Comparison of ENCODE assay signal across 11 cellular contexts in the genomic region with DNA sequence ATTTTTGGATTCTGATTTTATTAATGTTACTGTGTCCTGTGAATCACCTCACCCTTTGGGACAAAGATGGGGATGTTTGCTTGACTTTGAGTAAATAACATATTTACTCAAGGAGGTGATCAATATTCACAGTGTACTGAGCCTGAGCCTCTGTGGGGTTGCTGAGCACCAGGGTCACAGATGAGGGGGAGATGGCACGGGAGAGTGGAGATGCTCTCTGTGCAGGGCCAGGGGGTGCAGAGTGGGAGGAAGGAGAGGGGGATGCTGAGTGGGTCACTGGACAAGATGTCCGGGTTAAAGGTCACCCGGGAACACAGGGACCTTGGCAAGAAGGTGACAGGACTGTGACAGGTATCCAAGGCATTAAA. TPM values are rescaled to one million over a fixed set of nuclear protein-coding genes. Genes with fewer than 3 reads are reported as not detected.
DNase-seq lines count a peak whose midpoint lies in the region; ATAC-seq, FAIRE-seq and TF ChIP-seq lines count a peak whose summit lies in the region.
"Had no signal": no experiment of that assay in that cellular context is flagged by ENCODE, and none has a peak within 500 bp of the region (broad histone marks: within the 10 kb centered on the region; RNA-seq: fewer than 3 reads in every experiment).

No MANE protein-coding gene starts in this region.

- peaks cover 38% of the 10 kb centered on the region for H3K36me3 ChIP-seq in H7 (replicated peaks; ENCODE audit: control insufficient read depth, insufficient read depth, low read length)
- H3K36me3 ChIP-seq in trophoblast cell (ENCODE audit: control insufficient read depth in 1 of 2, insufficient read depth in 2 of 2, low read length in 2 of 2): peaks cover 61 to 65% of the 10 kb centered on the region in 2 experiments

- H2BK5ac ChIP-seq in trophoblast cell (ENCODE audit: low read depth, low read length, poor library complexity): no peak overlapping the region

- no peak overlapping the region for H4K91ac ChIP-seq in trophoblast cell (ENCODE audit: low read depth, low read length)

- peak overlapping the region; percentile 81 for H3K4me3 ChIP-seq in A549
- no peak overlapping the region for H3K4me3 ChIP-seq in H7 (ENCODE audit: insufficient read depth, low read depth, low read length)
- H3K4me3 ChIP-seq in trophoblast cell (ENCODE audit: low read depth, low read length): no peak overlapping the region

- H2BK12ac ChIP-seq in trophoblast cell (ENCODE audit: low read length): no peak overlapping the region

- no peak overlapping the region for H3K23ac ChIP-seq in trophoblast cell (ENCODE audit: low read length)

- no peak overlapping the region for H2AK5ac ChIP-seq in trophoblast cell (ENCODE audit: low read length)

- no peak overlapping the region for H4K12ac ChIP-seq in trophoblast cell (ENCODE audit: low read depth, low read length)

- H3K79me2 ChIP-seq in trophoblast cell (ENCODE audit: control insufficient read depth, insufficient read depth, low read length, poor library complexity): peaks cover 24% of the 10 kb centered on the region

- no peaks in the 10 kb centered on the region for H3K27me3 Mint-ChIP-seq in chondrocyte (ENCODE audit: low read depth)
- no peaks in the 10 kb centered on the region for H3K27me3 Mint-ChIP-seq in natural killer cell treated with Interleukin-12 subunit alpha and Interleukin-12 subunit beta and Interleukin-15 and Interleukin-18, amount 100 ng/mL, for 72 hours

- no peak overlapping the region for H3K4ac ChIP-seq in trophoblast cell (ENCODE audit: low read depth, low read length)

- H3K36me3 Mint-ChIP-seq in chondrocyte (ENCODE audit: low read depth): peaks cover 39% of the 10 kb centered on the region
- peaks cover 28% of the 10 kb centered on the region for H3K36me3 Mint-ChIP-seq in natural killer cell treated with Interleukin-12 subunit alpha and Interleukin-12 subunit beta and Interleukin-15 and Interleukin-18, amount 100 ng/mL, for 72 hours

- ATAC-seq in A549: no peak
- ATAC-seq in natural killer cell treated with Interleukin-12 subunit alpha and Interleukin-12 subunit beta and Interleukin-15 and Interleukin-18, amount 100 ng/mL, for 72 hours: no peak

- H2BK120ac ChIP-seq in trophoblast cell (ENCODE audit: insufficient read depth, low read length, poor library complexity): no peak overlapping the region

- no peak overlapping the region for H3K14ac ChIP-seq in trophoblast cell (ENCODE audit: low read length)

- no peak for TF ChIP-seq RAD21 in A549 (conservative IDR thresholded peaks at IDR 0.05 in 1 of 2, IDR thresholded peaks at IDR 0.05 in 1 of 2)

- H3K27ac Mint-ChIP-seq in chondrocyte (ENCODE audit: unreplicated experiment): peak overlapping the region; percentile 33
- H3K27ac Mint-ChIP-seq in natural killer cell treated with Interleukin-12 subunit alpha and Interleukin-12 subunit beta and Interleukin-15 and Interleukin-18, amount 100 ng/mL, for 72 hours: no peak overlapping the region

- no peaks in the 10 kb centered on the region for H3K27me3 ChIP-seq in H7 (ENCODE audit: control insufficient read depth, insufficient read depth, low read length)
- no peaks in the 10 kb centered on the region for H3K27me3 ChIP-seq in trophoblast cell (ENCODE audit: insufficient read depth, low read length)

- no peak for TF ChIP-seq CTCF in A549 (IDR thresholded peaks at IDR 0.05)
- TF ChIP-seq CTCF in chondrocyte (IDR thresholded peaks at IDR 0.05): no peak

- H3K4me1 Mint-ChIP-seq in chondrocyte (ENCODE audit: low read depth): peaks cover 54% of the 10 kb centered on the region
- H3K4me1 Mint-ChIP-seq in natural killer cell treated with Interleukin-12 subunit alpha and Interleukin-12 subunit beta and Interleukin-15 and Interleukin-18, amount 100 ng/mL, for 72 hours (ENCODE audit: low read depth in 2 of 2): peaks cover 42 to 58% of the 10 kb centered on the region in 2 donors

- TF ChIP-seq POLR2A in A549 (IDR thresholded peaks at IDR 0.05; ENCODE audit: low read length): no peak

- 53% methylated on average over 3 of the region's 3 CpGs for WGBS in A549 (ENCODE audit: missing lambda C conversion rate)
- no CpG with 5 or more reads among the region's 3 CpGs for WGBS in trophoblast cell (ENCODE audit: extremely low coverage, insufficient coverage, insufficient read length)

- CTCF ChIA-PET in A549 (lab: Yijun Ruan, JAX): interaction anchor here (1.0 to 11.6 kb wide), 4 partner anchors 11 to 23 kb away, joined by 3 to 86 read pairs (median 4); no protein-coding TSS in a partner anchor

- POLR2A ChIA-PET in A549 (lab: Yijun Ruan, JAX): interaction anchor here (1.0 to 1.3 kb wide), 2 partner anchors 11 to 13 kb away, joined by 3 read pairs; no protein-coding TSS in a partner anchor

- no peak for FAIRE-seq in A549 (lab: Jason Lieb, UNC)

- H3K9me3 ChIP-seq in A549 (no peaks in the 10 kb centered on the region), trophoblast cell (ENCODE audit: insufficient read depth, low read depth, low read length) (peaks cover 2% of the 10 kb centered on the region)

- H2AFZ ChIP-seq in trophoblast cell (ENCODE audit: insufficient read depth, low read length, poor library complexity): no peak overlapping the region

- no peaks in the 10 kb centered on the region for H3K9me3 Mint-ChIP-seq in chondrocyte (ENCODE audit: low read depth)
- no peaks in the 10 kb centered on the region for H3K9me3 Mint-ChIP-seq in natural killer cell treated with Interleukin-12 subunit alpha and Interleukin-12 subunit beta and Interleukin-15 and Interleukin-18, amount 100 ng/mL, for 72 hours

- H3K4me2 ChIP-seq in A549 (peak overlapping the region; percentile 96), trophoblast cell (ENCODE audit: low read length) (no peak overlapping the region)

- H3K79me1 ChIP-seq in trophoblast cell (ENCODE audit: low read length): peaks cover 17% of the 10 kb centered on the region

- DNase-seq in A549 (ENCODE audit: low read depth in 1 of 2, low spot score in 1 of 2): no peak
- peak; percentile 26 for DNase-seq in H7
- DNase-seq in chondrocyte (ENCODE audit: low spot score): peak; percentile 27
- no peak for DNase-seq in natural killer cell treated with Interleukin-12 subunit alpha and Interleukin-12 subunit beta and Interleukin-15 and Interleukin-18, amount 100 ng/mL, for 72 hours (ENCODE audit: low spot score)
- no peak for DNase-seq in kidney glomerular epithelial cell (lab: John Stamatoyannopoulos, UW)
- no peak for DNase-seq in trophoblast cell
- DNase-seq in central memory CD4-positive, alpha-beta T cell: no peak
- DNase-seq in NCI-H1092 (lab: John Stamatoyannopoulos, UW): no peak
- DNase-seq: activated CD4-positive, CD25-positive, alpha-beta regulatory T cell; DMS153; MV-4-11 had no signal

- H3K4me1 ChIP-seq in A549: peaks cover 78% of the 10 kb centered on the region
- peaks cover 15 to 18% of the 10 kb centered on the region in 2 experiments for H3K4me1 ChIP-seq in trophoblast cell (ENCODE audit: control insufficient read depth in 1 of 2, insufficient read depth in 2 of 2, low read length in 2 of 2)

- TF ChIP-seq EP300 in A549 (IDR thresholded peaks at IDR 0.05): no peak

- no peak overlapping the region for H3K4me3 Mint-ChIP-seq in chondrocyte (ENCODE audit: unreplicated experiment)
- peak overlapping the region; percentile 3 for H3K4me3 Mint-ChIP-seq in natural killer cell treated with Interleukin-12 subunit alpha and Interleukin-12 subunit beta and Interleukin-15 and Interleukin-18, amount 100 ng/mL, for 72 hours

- no peak overlapping the region for H3K9ac ChIP-seq in trophoblast cell (ENCODE audit: low read length)

- H3K18ac ChIP-seq in trophoblast cell (ENCODE audit: low read length): no peak overlapping the region

- peak overlapping the region in 1 of 2 experiments; percentile 98; a peak in 3 of 6 replicates for H3K27ac ChIP-seq in A549
- H3K27ac ChIP-seq in trophoblast cell (ENCODE audit: low read depth, low read length): no peak overlapping the region

- H4K8ac ChIP-seq in trophoblast cell (ENCODE audit: low read depth, low read length): no peak overlapping the region

RNA-seq across cellular contexts. Expression of a gene that starts 4.0 kb away (rescaled TPM):
- polyA plus RNA-seq in A549 (2011; rRNA removed) (362 and 415 TPM in 2 replicates), A549 (2017; fragmentation: RNase III; extraction: RNeasy Plus Mini Kit Qiagen cat#74134 plus additional on column Dnase treatment) (529 to 625 TPM (median 606 TPM) in 3 replicates)
- 377 and 435 TPM in 2 replicates for polyA plus RNA-seq in A549 (2012; cell fraction: cytosol; rRNA removed)
- 848 and 893 TPM in 2 replicates for polyA plus RNA-seq in A549 (2012; cell fraction: nucleus; rRNA removed)
- 233 and 259 TPM in 2 replicates for polyA minus RNA-seq in A549 (2011; rRNA and poly(A)+ RNA removed)
- 161 and 184 TPM in 2 replicates for total RNA-seq in H7 (2014; rRNA removed; shearing (Covaris generic))
- total RNA-seq in chondrocyte: 219 to 297 TPM (median 296 TPM) in 3 replicates
- total RNA-seq in natural killer cell treated with Interleukin-12 subunit alpha and Interleukin-12 subunit beta and Interleukin-15 and Interleukin-18, amount 100 ng/mL, for 72 hours: 100 to 1,000 TPM; 218 to 332 TPM
- polyA plus RNA-seq in trophoblast cell (2013): 253 and 279 TPM in 2 replicates

RNA-seq across cellular contexts. Expression of a gene that starts 18.1 kb away (rescaled TPM):
- polyA plus RNA-seq in A549 (2011; rRNA removed) (57.4 and 110 TPM in 2 replicates), A549 (2017; fragmentation: RNase III; extraction: RNeasy Plus Mini Kit Qiagen cat#74134 plus additional on column Dnase treatment) (153 to 166 TPM (median 153 TPM) in 3 replicates)
- polyA plus RNA-seq in A549 (2012; cell fraction: cytosol; rRNA removed): 145 and 194 TPM in 2 replicates
- polyA plus RNA-seq in A549 (2012; cell fraction: nucleus; rRNA removed): 436 and 532 TPM in 2 replicates
- 132 and 144 TPM in 2 replicates for polyA minus RNA-seq in A549 (2011; rRNA and poly(A)+ RNA removed)
- 131 and 148 TPM in 2 replicates for total RNA-seq in H7 (2014; rRNA removed; shearing (Covaris generic))
- total RNA-seq in chondrocyte: 135 to 144 TPM (median 142 TPM) in 3 replicates
- 100 to 1,000 TPM in 1 of 2 donors, 10 to 100 TPM in 1; 73.2 to 105 TPM for total RNA-seq in natural killer cell treated with Interleukin-12 subunit alpha and Interleukin-12 subunit beta and Interleukin-15 and Interleukin-18, amount 100 ng/mL, for 72 hours
- 113 and 116 TPM in 2 replicates for polyA plus RNA-seq in trophoblast cell (2013)

RNA-seq across cellular contexts. Expression of a gene that starts 30.9 kb away (rescaled TPM):
- polyA plus RNA-seq in A549 (2011; rRNA removed) (not detected in 2 replicates), A549 (2017; fragmentation: RNase III; extraction: RNeasy Plus Mini Kit Qiagen cat#74134 plus additional on column Dnase treatment) (0.26 TPM in 1 of 3 replicates, not detected in the others)
- polyA plus RNA-seq in A549 (2012; cell fraction: cytosol; rRNA removed): 0.08 and 0.19 TPM in 2 replicates
- polyA plus RNA-seq in A549 (2012; cell fraction: nucleus; rRNA removed): 0.67 and 1.3 TPM in 2 replicates
- not detected in 2 replicates for polyA minus RNA-seq in A549 (2011; rRNA and poly(A)+ RNA removed)
- 0.67 and 5.1 TPM in 2 replicates for total RNA-seq in H7 (2014; rRNA removed; shearing (Covaris generic))
- 1.2 to 1.7 TPM (median 1.3 TPM) in 3 replicates for total RNA-seq in chondrocyte
- 1 to 10 TPM; 2.9 to 4.0 TPM for total RNA-seq in natural killer cell treated with Interleukin-12 subunit alpha and Interleukin-12 subunit beta and Interleukin-15 and Interleukin-18, amount 100 ng/mL, for 72 hours
- polyA plus RNA-seq in trophoblast cell (2013): 2.2 and 2.5 TPM in 2 replicates

RNA-seq across cellular contexts. Expression of a gene that starts 33.9 kb away (rescaled TPM):
- polyA plus RNA-seq in A549 (2011; rRNA removed) (21.4 and 26.1 TPM in 2 replicates), A549 (2017; fragmentation: RNase III; extraction: RNeasy Plus Mini Kit Qiagen cat#74134 plus additional on column Dnase treatment) (29.7 to 35.9 TPM (median 30.5 TPM) in 3 replicates)
- 19.4 and 20.7 TPM in 2 replicates for polyA plus RNA-seq in A549 (2012; cell fraction: cytosol; rRNA removed)
- polyA plus RNA-seq in A549 (2012; cell fraction: nucleus; rRNA removed): 155 and 197 TPM in 2 replicates
- 12.2 and 13.2 TPM in 2 replicates for polyA minus RNA-seq in A549 (2011; rRNA and poly(A)+ RNA removed)
- 34.7 and 56.2 TPM in 2 replicates for total RNA-seq in H7 (2014; rRNA removed; shearing (Covaris generic))
- total RNA-seq in chondrocyte: 13.4 to 20.0 TPM (median 16.4 TPM) in 3 replicates
- total RNA-seq in natural killer cell treated with Interleukin-12 subunit alpha and Interleukin-12 subunit beta and Interleukin-15 and Interleukin-18, amount 100 ng/mL, for 72 hours: 10 to 100 TPM; 15.9 to 25.2 TPM
- 11.5 and 11.6 TPM in 2 replicates for polyA plus RNA-seq in trophoblast cell (2013)

Comparison
In these comparisons a context has a peak if more than half of its experiments do, and no peak if none do; other contexts are left out.
1. DNase-seq: peak in H7 (single experiment) and chondrocyte (single experiment); none in A549 (0 of 2), natural killer cell treated with Interleukin-12 subunit alpha and Interleukin-12 subunit beta and Interleukin-15 and Interleukin-18, amount 100 ng/mL, for 72 hours (single experiment), kidney glomerular epithelial cell (single experiment), trophoblast cell (0 of 2), central memory CD4-positive, alpha-beta T cell (single experiment) and NCI-H1092 (single experiment).